9 cellular contexts compared by ENCODE assay signal in genomic region chr5:140312067-140312790, GRCh38. TPM values are rescaled to one million over a fixed set of nuclear protein-coding genes. Genes with fewer than 3 reads are reported as not detected.
A peak's percentile ranks its signal among the peaks of the same experiment; 100 is the strongest.
DNase-seq lines count a peak whose midpoint lies in the region; ATAC-seq and TF ChIP-seq lines count a peak whose summit lies in the region.
"Had no signal": no experiment of that assay in that cellular context is flagged by ENCODE, and none has a peak within 500 bp of the region (broad histone marks: within the 10 kb centered on the region; RNA-seq: fewer than 3 reads in every experiment).

No MANE protein-coding gene starts in this region.

- no peak overlapping the region for H3K4me3 ChIP-seq in MG63
- H3K4me3 ChIP-seq in coronary artery = no peak overlapping the region
- H3K4me3 ChIP-seq in mucosa of descending colon = no peak overlapping the region
- H3K4me3 ChIP-seq in dorsolateral prefrontal cortex = peak overlapping the region in 2 of 59 donors; percentile 8 to 17

- H3K36me3 ChIP-seq in MG63 (no peaks in the 10 kb centered on the region), mucosa of descending colon (ENCODE audit: low read depth) (no peaks in the 10 kb centered on the region)

- no peaks in the 10 kb centered on the region for H3K9me3 Mint-ChIP-seq in activated T-cell treated with anti-CD3 and anti-CD28 coated beads, Interleukin-2, amount 50 U/mL, for 72 hours
- H3K9me3 Mint-ChIP-seq: activated naive CD4-positive, alpha-beta T cell treated with anti-CD3 and anti-CD28 coated beads, Interleukin-2, amount 10 ng/mL, durations not matched to agents 7 days and 5 days had no signal

- no peaks in the 10 kb centered on the region for H3K27me3 Mint-ChIP-seq in activated T-cell treated with anti-CD3 and anti-CD28 coated beads, Interleukin-2, amount 50 U/mL, for 72 hours (ENCODE audit: low read depth)

- no peak for TF ChIP-seq CTCF in AG09319 (IDR thresholded peaks at IDR 0.05; ENCODE audit: low read depth, low read length)
- no peak for TF ChIP-seq CTCF in coronary artery (IDR thresholded peaks at IDR 0.05)
- TF ChIP-seq CTCF in mucosa of descending colon (IDR thresholded peaks at IDR 0.05) = no peak
- TF ChIP-seq CTCF in dorsolateral prefrontal cortex (IDR thresholded peaks at IDR 0.05 in 54 of 56, conservative IDR thresholded peaks at IDR 0.05 in 2 of 56; ENCODE audit: low read depth in 1 of 56, partially characterized antibody in 56 of 56) = no peak

- H3K9me3 ChIP-seq in MG63 (no peaks in the 10 kb centered on the region), mucosa of descending colon (no peaks in the 10 kb centered on the region)

- no peaks in the 10 kb centered on the region for H3K27me3 ChIP-seq in MG63
- H3K27me3 ChIP-seq in dorsolateral prefrontal cortex = no peaks in the 10 kb centered on the region

- peaks cover 11% of the 10 kb centered on the region for H3K4me1 ChIP-seq in mucosa of descending colon (ENCODE audit: low read depth)

- H3K36me3 Mint-ChIP-seq in activated T-cell treated with anti-CD3 and anti-CD28 coated beads, Interleukin-2, amount 50 U/mL, for 72 hours (ENCODE audit: insufficient read depth in 2 of 2) = no peaks in the 10 kb centered on the region
- H3K36me3 Mint-ChIP-seq: activated naive CD4-positive, alpha-beta T cell treated with anti-CD3 and anti-CD28 coated beads, Interleukin-2, amount 10 ng/mL, durations not matched to agents 7 days and 5 days had no signal

- intact Hi-C loops in mucosa of descending colon (cut with DNase I, micrococcal nuclease) = no loop called here
- intact Hi-C loops in dorsolateral prefrontal cortex (cut with DNase I) = no loop called here

- no peaks in the 10 kb centered on the region for H3K4me1 Mint-ChIP-seq in activated T-cell treated with anti-CD3 and anti-CD28 coated beads, Interleukin-2, amount 50 U/mL, for 72 hours (ENCODE audit: low read depth)

- peak; percentile 56 for DNase-seq in AG09319 (ENCODE audit: extremely low read depth, low read depth)
- peak; percentile 99 for DNase-seq in MG63
- no peak for DNase-seq in coronary artery (ENCODE audit: low spot score)
- peak in 1 of 3 donors; percentile 27 for DNase-seq in mucosa of descending colon
- DNase-seq in activated T-cell treated with anti-CD3 and anti-CD28 coated beads, Interleukin-2, amount 50 U/mL, for 72 hours = no peak
- DNase-seq in dorsolateral prefrontal cortex = no peak
- DNase-seq in NCI-H1105 (lab: John Stamatoyannopoulos, UW) = no peak
- DNase-seq in activated naive CD4-positive, alpha-beta T cell treated with Interleukin-2 at 50 U/mL for 16 hours = no peak
- DNase-seq: activated naive CD4-positive, alpha-beta T cell treated with anti-CD3 and anti-CD28 coated beads, Interleukin-2, amount 10 ng/mL, durations not matched to agents 7 days and 5 days had no signal

- H3K27ac ChIP-seq in coronary artery (peak overlapping the region; percentile 5 to 64), dorsolateral prefrontal cortex (peak overlapping the region in 1 of 59 donors; percentile 54)

- ATAC-seq in mucosa of descending colon = peak; percentile 65
- no peak for ATAC-seq in activated T-cell treated with anti-CD3 and anti-CD28 coated beads, Interleukin-2, amount 50 U/mL, for 72 hours (replicated peaks in 1 of 2)

- no peak overlapping the region for H3K27ac Mint-ChIP-seq in activated T-cell treated with anti-CD3 and anti-CD28 coated beads, Interleukin-2, amount 50 U/mL, for 72 hours
- H3K27ac Mint-ChIP-seq: activated naive CD4-positive, alpha-beta T cell treated with anti-CD3 and anti-CD28 coated beads, Interleukin-2, amount 10 ng/mL, durations not matched to agents 7 days and 5 days had no signal

- H3K4me3 Mint-ChIP-seq in activated T-cell treated with anti-CD3 and anti-CD28 coated beads, Interleukin-2, amount 50 U/mL, for 72 hours = no peak overlapping the region
- H3K4me3 Mint-ChIP-seq: activated naive CD4-positive, alpha-beta T cell treated with anti-CD3 and anti-CD28 coated beads, Interleukin-2, amount 10 ng/mL, durations not matched to agents 7 days and 5 days had no signal

RNA-seq across cellular contexts. Expression of gene PFDN1, which starts 9.3 kb away (rescaled TPM):
- total RNA-seq in MG63 (2014; rRNA removed; shearing (Covaris generic); ENCODE audit: low replicate concordance) = 240 and 304 TPM in 2 replicates
- total RNA-seq in mucosa of descending colon (10 to 100 TPM; 33.5 to 48.0 (median 35.9) TPM), dorsolateral prefrontal cortex (10 to 100 TPM; 43.9 to 80.3 (median 64.1) TPM)
- 10 to 100 TPM; 56.3 to 57.9 TPM for total RNA-seq in activated T-cell treated with anti-CD3 and anti-CD28 coated beads, Interleukin-2, amount 50 U/mL, for 72 hours

RNA-seq across cellular contexts. Expression of gene HBEGF, which starts 34.2 kb away (rescaled TPM):
- total RNA-seq in MG63 (2014; rRNA removed; shearing (Covaris generic); ENCODE audit: low replicate concordance) = 27.9 and 40.0 TPM in 2 replicates
- total RNA-seq in mucosa of descending colon (10 to 100 TPM in 2 of 3 donors, 1 to 10 TPM in 1; 8.8 to 15.7 (median 13.1) TPM), dorsolateral prefrontal cortex (10 to 100 TPM in 46 of 120 experiments, 1 to 10 TPM in 74; 5.3 to 27.6 (median 9.3) TPM)
- total RNA-seq in activated T-cell treated with anti-CD3 and anti-CD28 coated beads, Interleukin-2, amount 50 U/mL, for 72 hours = 10 to 100 TPM in 1 of 2 donors, 1 to 10 TPM in 1; 9.6 to 13.6 TPM

RNA-seq across cellular contexts. Expression of gene SLC4A9, which starts 47.8 kb away (rescaled TPM):
- total RNA-seq in MG63 (2014; rRNA removed; shearing (Covaris generic); ENCODE audit: low replicate concordance) = not detected in 2 replicates
- total RNA-seq in mucosa of descending colon (under 1 TPM in 2 of 3 donors, not detected in 1; 0.23 to 0.46 TPM), dorsolateral prefrontal cortex (1 to 10 TPM in 89 of 120 experiments, under 1 TPM in 31; 0.28 to 4.5 (median 1.6) TPM)
- under 1 TPM; 0.07 to 0.56 TPM for total RNA-seq in activated T-cell treated with anti-CD3 and anti-CD28 coated beads, Interleukin-2, amount 50 U/mL, for 72 hours

Comparison
In these comparisons a context has a peak if more than half of its experiments do, and no peak if none do; other contexts are left out.
1. DNase-seq: peak in AG09319 (single experiment) and MG63 (single experiment); none in coronary artery (single experiment), activated T-cell treated with anti-CD3 and anti-CD28 coated beads, Interleukin-2, amount 50 U/mL, for 72 hours (0 of 2), dorsolateral prefrontal cortex (0 of 10), NCI-H1105 (single experiment) and activated naive CD4-positive, alpha-beta T cell treated with Interleukin-2 at 50 U/mL for 16 hours (single experiment).